In the genomic region with DNA sequence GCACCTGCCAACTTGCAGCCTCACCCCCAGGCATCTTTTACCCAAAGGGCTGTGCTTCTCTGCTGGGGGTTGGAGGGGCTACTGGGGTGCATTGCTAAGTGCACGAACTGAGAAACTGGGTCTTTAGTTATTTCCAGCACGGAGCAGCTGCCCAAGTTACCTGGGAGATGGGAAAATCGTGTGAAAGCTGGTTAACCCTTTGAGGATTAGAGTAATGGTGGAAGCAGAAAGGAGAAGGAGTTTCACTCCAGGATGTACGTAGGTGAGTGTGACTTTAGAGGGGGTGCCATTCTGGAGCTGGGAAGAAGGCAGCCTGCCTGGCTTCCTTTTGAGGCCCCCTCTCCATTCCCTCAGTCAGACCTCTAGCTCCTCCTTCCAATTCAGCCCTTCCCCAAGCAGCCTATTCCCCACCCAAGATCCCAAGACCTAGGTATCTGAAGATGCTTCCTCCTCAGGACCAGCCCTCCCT, we compare ENCODE assay signal across 8 cellular contexts. TPM values are rescaled to one million over a fixed set of nuclear protein-coding genes. Genes with fewer than 3 reads are reported as not detected.
DNase-seq lines count a peak whose midpoint lies in the region; ATAC-seq and TF ChIP-seq lines count a peak whose summit lies in the region.

No MANE protein-coding gene starts in this region.

- no peak for DNase-seq in CD4-positive, CD25-positive, alpha-beta regulatory T cell
- DNase-seq in NT2/D1 (ENCODE audit: low read depth, low spot score) = no peak
- DNase-seq in fibroblast of mammary gland (ENCODE audit: low read depth) = no peak
- DNase-seq in prostate gland (ENCODE audit: low spot score) = no peak
- no peak for DNase-seq in GM19240 (ENCODE audit: insufficient read length, low spot score)
- DNase-seq in ureter (ENCODE audit: low spot score) = no peak

- TF ChIP-seq POLR2A in prostate gland (IDR thresholded peaks at IDR 0.05) = no peak

- peak overlapping the region; percentile 34 to 44 (median 40) for H3K4me3 Mint-ChIP-seq in CD4-positive, CD25-positive, alpha-beta regulatory T cell

- no peaks in the 10 kb centered on the region for H3K36me3 Mint-ChIP-seq in CD4-positive, CD25-positive, alpha-beta regulatory T cell

- ATAC-seq in CD4-positive, CD25-positive, alpha-beta regulatory T cell (ENCODE audit: low read depth in 2 of 2) = no peak
- ATAC-seq in HG03108 (IDR thresholded peaks at IDR 0.05; ENCODE audit: unreplicated experiment) (no peak), GM21737 (IDR thresholded peaks at IDR 0.05; ENCODE audit: unreplicated experiment) (no peak)

- intact Hi-C loops in prostate gland (cut with DNase I) = no loop called here

- no peak for TF ChIP-seq CTCF in fibroblast of mammary gland (conservative IDR thresholded peaks at IDR 0.05; ENCODE audit: control insufficient read depth, insufficient read depth, low read depth, low read length)
- TF ChIP-seq CTCF in prostate gland (IDR thresholded peaks at IDR 0.05) = no peak

- no peak overlapping the region for H3K27ac ChIP-seq in CD4-positive, CD25-positive, alpha-beta regulatory T cell (ENCODE audit: insufficient read depth, low read length, poor library complexity, severe bottlenecking)
- H3K27ac ChIP-seq in prostate gland = peak overlapping the region; percentile 86 to 88

- H3K27me3 Mint-ChIP-seq in CD4-positive, CD25-positive, alpha-beta regulatory T cell = peaks cover 52% of the 10 kb centered on the region

- peaks cover 13% of the 10 kb centered on the region for H3K4me1 ChIP-seq in CD4-positive, CD25-positive, alpha-beta regulatory T cell (ENCODE audit: control insufficient read depth, insufficient read depth, low read length, poor library complexity, severe bottlenecking)
- H3K4me1 ChIP-seq in NT2/D1 (ENCODE audit: insufficient read depth, insufficient read length) = peaks cover 11% of the 10 kb centered on the region
- H3K4me1 ChIP-seq in prostate gland (replicated peaks) = peaks cover 11% of the 10 kb centered on the region

- H3K9ac ChIP-seq in NT2/D1 (ENCODE audit: insufficient read length, low read depth) = peak overlapping the region; percentile 12

- no peaks in the 10 kb centered on the region for H3K9me3 Mint-ChIP-seq in CD4-positive, CD25-positive, alpha-beta regulatory T cell

- H3K9me3 ChIP-seq in CD4-positive, CD25-positive, alpha-beta regulatory T cell (ENCODE audit: control insufficient read depth in 2 of 2, low read length in 2 of 2) = no peaks in the 10 kb centered on the region
- H3K9me3 ChIP-seq in NT2/D1 (ENCODE audit: insufficient read depth, low read length) (no peaks in the 10 kb centered on the region), prostate gland (no peaks in the 10 kb centered on the region)

- peaks cover 0 to 18% (median 0%) of the 10 kb centered on the region in 4 donors for H3K4me1 Mint-ChIP-seq in CD4-positive, CD25-positive, alpha-beta regulatory T cell

- H3K36me3 ChIP-seq in CD4-positive, CD25-positive, alpha-beta regulatory T cell (ENCODE audit: control insufficient read depth, insufficient read depth, low read length) = no peaks in the 10 kb centered on the region
- H3K36me3 ChIP-seq in NT2/D1 (ENCODE audit: insufficient read depth, insufficient read length, low read length) (no peaks in the 10 kb centered on the region), prostate gland (no peaks in the 10 kb centered on the region)

- H3K27me3 ChIP-seq in CD4-positive, CD25-positive, alpha-beta regulatory T cell (ENCODE audit: control insufficient read depth, insufficient read depth, low read length) = peaks cover 6% of the 10 kb centered on the region
- H3K27me3 ChIP-seq in NT2/D1 (ENCODE audit: insufficient read depth, insufficient read length) (no peaks in the 10 kb centered on the region), prostate gland (replicated peaks; ENCODE audit: insufficient read depth) (no peaks in the 10 kb centered on the region)

- no peak overlapping the region for H3K27ac Mint-ChIP-seq in CD4-positive, CD25-positive, alpha-beta regulatory T cell

- 15% methylated on average over 4 of the region's 4 CpGs for WGBS in prostate gland

- H3K4me3 ChIP-seq in CD4-positive, CD25-positive, alpha-beta regulatory T cell (ENCODE audit: low read depth, low read length) = no peak overlapping the region
- peak overlapping the region; percentile 86 for H3K4me3 ChIP-seq in NT2/D1 (ENCODE audit: insufficient read length, low read depth)
- peak overlapping the region; percentile 65 for H3K4me3 ChIP-seq in fibroblast of mammary gland (ENCODE audit: control insufficient read depth, low read depth, low read length)
- peak overlapping the region; percentile 58 to 87 for H3K4me3 ChIP-seq in prostate gland

RNA-seq across cellular contexts. Expression of a gene that starts 1.0 kb away (rescaled TPM):
- total RNA-seq in CD4-positive, CD25-positive, alpha-beta regulatory T cell = 0.12 TPM
- not detected for polyA plus RNA-seq in CD4-positive, CD25-positive, alpha-beta regulatory T cell
- 10 to 100 TPM; 35.3 to 73.5 TPM for total RNA-seq in prostate gland
- 98.0 TPM for total RNA-seq in ureter

RNA-seq across cellular contexts. Expression of a gene that starts 28.4 kb away (rescaled TPM):
- 9.1 TPM for total RNA-seq in CD4-positive, CD25-positive, alpha-beta regulatory T cell
- 1 to 10 TPM in 2 of 4 donors, under 1 TPM in 2; 0.32 to 2.3 (median 0.83) TPM for polyA plus RNA-seq in CD4-positive, CD25-positive, alpha-beta regulatory T cell
- 10 to 100 TPM in 1 of 2 donors, 1 to 10 TPM in 1; 4.6 to 21.8 TPM for total RNA-seq in prostate gland
- total RNA-seq in ureter = 59.7 TPM

Comparison
In these comparisons a context has a peak if more than half of its experiments do, and no peak if none do; other contexts are left out.
1. RNA of a gene that starts 1.0 kb away (total RNA-seq): 98.0 TPM in ureter (single experiment) and 35.3 to 73.5 TPM in prostate gland; 0.12 TPM in CD4-positive, CD25-positive, alpha-beta regulatory T cell (single experiment); every median in the first group is over 10 times any median in the second.